ENCODE assay signal across 8 cellular contexts in the genomic region with DNA sequence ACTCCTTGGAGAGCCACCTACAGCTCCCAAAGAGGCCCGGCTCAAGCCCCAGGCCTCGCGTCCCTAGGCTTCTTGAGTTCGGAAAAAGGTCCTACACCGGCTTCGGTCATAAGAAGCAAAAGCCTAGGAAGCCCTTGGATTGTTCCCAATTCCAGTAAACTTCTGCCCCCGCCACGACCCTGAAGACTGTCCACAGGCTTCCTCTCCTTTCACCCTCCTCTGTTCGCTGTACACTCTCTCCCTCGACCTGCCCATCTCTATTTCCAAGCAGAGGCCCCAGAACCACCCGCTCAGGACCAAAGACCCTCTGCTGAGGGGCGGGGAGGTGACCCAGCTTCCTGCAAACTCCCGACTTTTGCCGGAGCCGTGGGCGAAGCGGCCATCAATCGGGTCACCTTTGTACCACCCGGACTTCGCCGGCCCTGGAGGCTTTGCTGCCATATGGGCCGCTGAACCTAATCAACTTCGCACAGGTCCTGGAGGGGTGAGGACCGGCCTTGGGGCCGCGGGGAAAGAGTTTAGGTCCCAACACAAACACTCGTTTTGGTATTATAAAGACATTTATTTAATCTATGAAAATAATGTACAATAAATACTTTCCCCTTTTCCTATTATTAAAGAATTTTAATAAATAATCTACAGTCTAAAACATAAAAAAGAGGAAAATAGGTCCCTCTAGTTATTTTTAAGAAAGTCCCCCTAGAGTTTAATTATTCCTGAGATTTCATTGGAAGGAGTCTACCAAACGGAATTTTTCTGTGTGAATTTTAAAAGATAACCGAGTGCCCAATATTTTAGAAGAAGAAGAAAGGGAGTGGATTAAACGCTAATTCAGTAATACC. TPM values are rescaled to one million over a fixed set of nuclear protein-coding genes. Genes with fewer than 3 reads are reported as not detected.
DNase-seq lines count a peak whose midpoint lies in the region; ATAC-seq and TF ChIP-seq lines count a peak whose summit lies in the region.

No MANE protein-coding gene starts in this region.

- no peak for DNase-seq in Calu3
- peak; percentile 65 for DNase-seq in RPMI7951 (ENCODE audit: low read depth)
- no peak for DNase-seq in dorsolateral prefrontal cortex
- no peak for DNase-seq in NCI-H187 (lab: John Stamatoyannopoulos, UW)
- no peak for DNase-seq in left lobe of liver (ENCODE audit: low spot score)
- DNase-seq in AML-193 (lab: John Stamatoyannopoulos, UW): no peak

- H3K36me3 ChIP-seq in muscle layer of colon (ENCODE audit: insufficient read depth, low read length): peaks cover 4% of the 10 kb centered on the region

- no peaks in the 10 kb centered on the region for H3K9me3 Mint-ChIP-seq in Calu3 (ENCODE audit: low read depth, unreplicated experiment)

- H3K27me3 Mint-ChIP-seq in Calu3 (ENCODE audit: unreplicated experiment): peaks cover 56% of the 10 kb centered on the region

- H3K4me3 ChIP-seq in dorsolateral prefrontal cortex (peak overlapping the region in 30 of 59 donors; percentile 7 to 59 (median 43)), muscle layer of colon (ENCODE audit: low read depth in 1 of 2, low read length in 2 of 2) (peak overlapping the region; percentile 78 to 96)

- TF ChIP-seq CTCF in Calu3 (IDR thresholded peaks at IDR 0.05; ENCODE audit: unreplicated experiment): no peak
- TF ChIP-seq CTCF in dorsolateral prefrontal cortex (IDR thresholded peaks at IDR 0.05 in 54 of 56, conservative IDR thresholded peaks at IDR 0.05 in 2 of 56; ENCODE audit: low read depth in 1 of 56, partially characterized antibody in 56 of 56): no peak

- intact Hi-C loops in Calu3 (cut with micrococcal nuclease; ENCODE audit: unreplicated experiment): loop anchor here (5.0 kb wide), 3 partner anchors 35 to 50 kb away; partner anchors contain the start of gene HOXB4
- intact Hi-C loops in dorsolateral prefrontal cortex (cut with DNase I): no loop called here

- peak overlapping the region; percentile 68 for H3K4me3 Mint-ChIP-seq in Calu3 (ENCODE audit: low read depth, unreplicated experiment)

- no TSS peak for BruUV-seq in Calu3 (replicated peaks; lab: Mats Ljungman, UMichigan)

- CTCF ChIA-PET in Calu3 (lab: Charles Lee): interaction anchor here (0.9 to 2.2 kb wide), 3 partner anchors 13 to 37 kb away, joined by 4 to 5 read pairs (median 4); no protein-coding TSS in a partner anchor

- peaks cover 31% of the 10 kb centered on the region for H3K4me1 Mint-ChIP-seq in Calu3 (ENCODE audit: low read depth, unreplicated experiment)

- peak overlapping the region; percentile 99 for H3K9ac ChIP-seq in muscle layer of colon (ENCODE audit: low read length)

- H3K36me3 Mint-ChIP-seq in Calu3 (ENCODE audit: insufficient read depth, unreplicated experiment): peaks cover 57% of the 10 kb centered on the region

- H3K27ac ChIP-seq in dorsolateral prefrontal cortex (peak overlapping the region in 1 of 59 donors; percentile 10), muscle layer of colon (ENCODE audit: low read depth, low read length) (peak overlapping the region; percentile 99)

- H3K27me3 ChIP-seq in dorsolateral prefrontal cortex (peaks cover 12 to 100% (median 98%) of the 10 kb centered on the region in 45 donors), muscle layer of colon (ENCODE audit: control insufficient read depth in 1 of 2, insufficient read depth in 2 of 2, low read length in 2 of 2) (no peaks in the 10 kb centered on the region)

- H3K27ac Mint-ChIP-seq in Calu3 (ENCODE audit: unreplicated experiment): peak overlapping the region; percentile 77

- no peaks in the 10 kb centered on the region for H3K9me3 ChIP-seq in muscle layer of colon (ENCODE audit: low read length)

- peaks cover 35% of the 10 kb centered on the region for H3K4me1 ChIP-seq in muscle layer of colon (ENCODE audit: insufficient read depth, low read length)

- ATAC-seq in HG02678 (IDR thresholded peaks at IDR 0.05; ENCODE audit: unreplicated experiment) (no peak), left lobe of liver (no peak)

RNA-seq across cellular contexts. Expression of gene HOXB2, which starts 2.6 kb away (rescaled TPM):
- total RNA-seq in Calu3 (2022) (24.5 and 32.6 TPM in 2 replicates), dorsolateral prefrontal cortex (1 to 10 TPM in 8 of 120 experiments, under 1 TPM in 20, not detected in 92; 0.26 to 1.7 (median 0.62) TPM), left lobe of liver (2.3 TPM)
- 11.9 and 15.1 TPM in 2 replicates for total RNA-seq in RPMI7951 (2014; rRNA removed; shearing (Covaris generic))

RNA-seq across cellular contexts. Expression of gene HOXB1, which starts 11.5 kb away (rescaled TPM):
- total RNA-seq in Calu3 (2022) (not detected in 2 replicates), dorsolateral prefrontal cortex (not detected), left lobe of liver (not detected)
- not detected in 2 replicates for total RNA-seq in RPMI7951 (2014; rRNA removed; shearing (Covaris generic))

RNA-seq across cellular contexts. Expression of gene HOXB4, which starts 35.8 kb away (rescaled TPM):
- total RNA-seq in Calu3 (2022) (28.0 and 31.1 TPM in 2 replicates), dorsolateral prefrontal cortex (under 1 TPM in 9 of 120 experiments, not detected in 111; 0.13 to 0.32 (median 0.21) TPM), left lobe of liver (1.1 TPM)
- total RNA-seq in RPMI7951 (2014; rRNA removed; shearing (Covaris generic)): 1.6 and 1.7 TPM in 2 replicates

RNA-seq across cellular contexts. Expression of gene HOXB3, which starts 47.7 kb away (rescaled TPM):
- total RNA-seq in Calu3 (2022): 151 and 154 TPM in 2 replicates
- total RNA-seq in RPMI7951 (2014; rRNA removed; shearing (Covaris generic)): 3.2 and 7.9 TPM in 2 replicates
- 1 to 10 TPM in 2 of 120 experiments, under 1 TPM in 18, not detected in 100; 0.11 to 1.4 (median 0.58) TPM for total RNA-seq in dorsolateral prefrontal cortex
- 1.9 TPM for total RNA-seq in left lobe of liver

RNA-seq across cellular contexts. Expression of gene HOXB5, which starts 51.2 kb away (rescaled TPM):
- 47.2 and 48.5 TPM in 2 replicates for total RNA-seq in Calu3 (2022)
- total RNA-seq in RPMI7951 (2014; rRNA removed; shearing (Covaris generic)): 0.10 and 0.24 TPM in 2 replicates
- under 1 TPM in 1 of 120 experiments, not detected in 119; 0.23 TPM for total RNA-seq in dorsolateral prefrontal cortex
- total RNA-seq in left lobe of liver: 0.55 TPM

Comparison
In these comparisons a context has a peak if more than half of its experiments do, and no peak if none do; other contexts are left out.
1. RNA of gene HOXB4, which starts 35.8 kb away (total RNA-seq): 28.0 to 31.1 TPM in Calu3; 1.6 to 1.7 TPM in RPMI7951, 1.1 TPM in left lobe of liver (single experiment) and 0.13 to 0.32 TPM in dorsolateral prefrontal cortex; every median in the first group is over 10 times any median in the second.